8 cellular contexts compared by ENCODE assay signal in the genomic region with DNA sequence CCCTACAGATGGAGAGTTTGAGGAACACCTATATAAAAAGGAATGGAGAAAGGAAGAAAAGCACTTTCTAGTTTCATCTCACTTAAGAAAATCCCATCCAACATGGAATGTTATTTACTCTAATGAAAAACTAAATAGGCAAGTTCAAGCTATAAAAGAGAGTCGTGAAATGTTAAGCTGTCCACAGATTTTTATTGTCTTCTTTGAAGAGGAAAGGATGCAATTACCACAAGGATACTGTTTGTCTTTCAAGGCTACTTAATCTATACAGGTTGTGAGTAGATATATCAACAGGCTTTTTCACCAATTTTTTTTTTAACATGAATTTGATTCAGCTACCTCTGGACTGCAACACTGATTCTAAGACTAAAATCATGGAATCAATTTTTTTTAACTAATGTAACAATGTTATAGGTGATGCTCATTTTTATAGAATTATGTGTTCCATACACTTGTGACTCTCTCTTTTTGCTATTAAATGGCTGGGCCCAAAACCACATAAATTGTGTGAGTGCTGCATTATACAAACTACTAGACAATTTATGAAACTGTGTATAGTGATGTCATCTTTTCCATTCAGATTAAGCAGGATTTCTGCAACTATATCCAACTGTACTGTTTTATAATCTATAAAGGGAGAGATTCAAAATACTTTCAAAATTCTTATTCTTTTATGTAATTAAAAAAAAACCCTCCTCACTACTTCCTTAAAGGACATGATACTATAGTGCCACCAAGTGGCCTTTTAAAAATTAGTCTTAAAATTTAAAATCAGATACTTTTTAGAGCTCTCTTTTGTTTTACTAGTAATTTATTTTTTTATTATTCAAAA. TPM values are rescaled to one million over a fixed set of nuclear protein-coding genes. Genes with fewer than 3 reads are reported as not detected.
DNase-seq lines count a peak whose midpoint lies in the region; ATAC-seq and TF ChIP-seq lines count a peak whose summit lies in the region.

No MANE protein-coding gene starts in this region.

- H3K23ac ChIP-seq in mesenchymal stem cell (ENCODE audit: low read length in 2 of 2), result no peak overlapping the region

- no peak overlapping the region for H4K91ac ChIP-seq in mesenchymal stem cell (ENCODE audit: low read length)

- no peak overlapping the region for H2BK120ac ChIP-seq in mesenchymal stem cell (ENCODE audit: low read depth, low read length)

- H3K4me1 Mint-ChIP-seq in activated naive CD8-positive, alpha-beta T cell (ENCODE audit: low read depth), result peaks cover 3% of the 10 kb centered on the region
- peaks cover 8% of the 10 kb centered on the region for H3K4me1 Mint-ChIP-seq in activated naive CD8-positive, alpha-beta T cell treated with anti-CD3 and anti-CD28 coated beads, Interleukin-2, amount 50 U/mL, for 24 hours

- no peaks in the 10 kb centered on the region for H3K9me3 ChIP-seq in mesenchymal stem cell (ENCODE audit: control insufficient read depth, low read length)

- H3K27me3 Mint-ChIP-seq in activated naive CD8-positive, alpha-beta T cell, result no peaks in the 10 kb centered on the region
- H3K27me3 Mint-ChIP-seq in activated naive CD8-positive, alpha-beta T cell treated with anti-CD3 and anti-CD28 coated beads, Interleukin-2, amount 50 U/mL, for 24 hours, result no peaks in the 10 kb centered on the region

- no peaks in the 10 kb centered on the region for H3K9me3 Mint-ChIP-seq in activated naive CD8-positive, alpha-beta T cell (ENCODE audit: low read depth)
- H3K9me3 Mint-ChIP-seq in activated naive CD8-positive, alpha-beta T cell treated with anti-CD3 and anti-CD28 coated beads, Interleukin-2, amount 50 U/mL, for 24 hours, result no peaks in the 10 kb centered on the region

- TF ChIP-seq CTCF in cardiac fibroblast (IDR thresholded peaks at IDR 0.05; ENCODE audit: low read depth, low read length), result peak; percentile 38

- H3K4me1 ChIP-seq in mesenchymal stem cell (ENCODE audit: control insufficient read depth, insufficient read depth, low read depth, low read length), result peaks cover 3% of the 10 kb centered on the region

- peak overlapping the region; percentile 53 for H3K9ac ChIP-seq in mesenchymal stem cell (ENCODE audit: low read length)

- H2AFZ ChIP-seq in mesenchymal stem cell (ENCODE audit: low read depth, low read length), result no peak overlapping the region

- no peak for DNase-seq in activated naive CD8-positive, alpha-beta T cell treated with anti-CD3 and anti-CD28 coated beads, Interleukin-2, amount 50 U/mL, for 24 hours
- DNase-seq in NCI-H748 treated with DMSO at 0.1 percent for 48 hours (lab: John Stamatoyannopoulos, UW) (peak; percentile 4), cardiac fibroblast (ENCODE audit: low read depth in 2 of 2) (peak; percentile 73 to 78), mesenchymal stem cell (peak; percentile 58)
- no peak for DNase-seq in activated naive CD4-positive, alpha-beta T cell treated with anti-CD3 and anti-CD28 coated beads, Interleukin-2, amount 50 U/mL, for 16 hours
- no peak for DNase-seq in effector CD8-positive, alpha-beta T cell (lab: John Stamatoyannopoulos, UW)

- peaks cover 2% of the 10 kb centered on the region for H3K79me1 ChIP-seq in mesenchymal stem cell (replicated peaks; ENCODE audit: low read length, poor library complexity, severe bottlenecking)

- ATAC-seq in activated naive CD8-positive, alpha-beta T cell treated with anti-CD3 and anti-CD28 coated beads, Interleukin-2, amount 50 U/mL, for 24 hours, result no peak
- ATAC-seq in GM18498 (IDR thresholded peaks at IDR 0.05; ENCODE audit: unreplicated experiment), result no peak

- H3K27me3 ChIP-seq in mesenchymal stem cell (ENCODE audit: control insufficient read depth in 1 of 2, insufficient read depth in 1 of 2, low read length in 2 of 2), result no peaks in the 10 kb centered on the region

- peaks cover 0 to 53% of the 10 kb centered on the region in 2 experiments for H3K36me3 ChIP-seq in mesenchymal stem cell (ENCODE audit: control insufficient read depth in 1 of 2, insufficient read depth in 2 of 2, low read depth in 1 of 2, low read length in 2 of 2)

- H3K4me2 ChIP-seq in mesenchymal stem cell (ENCODE audit: low read length, poor library complexity, severe bottlenecking), result no peak overlapping the region

- H2BK5ac ChIP-seq in mesenchymal stem cell (ENCODE audit: low read depth, low read length, poor library complexity, severe bottlenecking), result no peak overlapping the region

- H3K4ac ChIP-seq in mesenchymal stem cell (ENCODE audit: low read depth in 1 of 2, low read length in 2 of 2), result no peak overlapping the region

- no peak overlapping the region for H3K14ac ChIP-seq in mesenchymal stem cell (ENCODE audit: low read length in 2 of 2)

- H3K36me3 Mint-ChIP-seq in activated naive CD8-positive, alpha-beta T cell, result peaks cover 10% of the 10 kb centered on the region
- peaks cover 12% of the 10 kb centered on the region for H3K36me3 Mint-ChIP-seq in activated naive CD8-positive, alpha-beta T cell treated with anti-CD3 and anti-CD28 coated beads, Interleukin-2, amount 50 U/mL, for 24 hours (ENCODE audit: low read depth)

- H3K4me3 ChIP-seq in cardiac fibroblast (replicated peaks in 1 of 2; ENCODE audit: low read depth in 2 of 2, low read length in 2 of 2) (no peak overlapping the region), mesenchymal stem cell (ENCODE audit: insufficient read depth in 1 of 2, low read depth in 1 of 2, low read length in 2 of 2) (no peak overlapping the region)

- H3K18ac ChIP-seq in mesenchymal stem cell (ENCODE audit: low read depth in 1 of 2, low read length in 2 of 2), result no peak overlapping the region

- no peak overlapping the region for H2AK5ac ChIP-seq in mesenchymal stem cell (ENCODE audit: low read length, severe bottlenecking)

- no peak overlapping the region for H2BK15ac ChIP-seq in mesenchymal stem cell (ENCODE audit: low read depth, poor library complexity, severe bottlenecking)

- H3K27ac ChIP-seq in mesenchymal stem cell (ENCODE audit: low read length, poor library complexity, severe bottlenecking), result no peak overlapping the region

- H4K8ac ChIP-seq in mesenchymal stem cell (ENCODE audit: low read length), result no peak overlapping the region

- H3K4me3 Mint-ChIP-seq in activated naive CD8-positive, alpha-beta T cell, result no peak overlapping the region
- H3K4me3 Mint-ChIP-seq in activated naive CD8-positive, alpha-beta T cell treated with anti-CD3 and anti-CD28 coated beads, Interleukin-2, amount 50 U/mL, for 24 hours, result no peak overlapping the region

- H2BK12ac ChIP-seq in mesenchymal stem cell (ENCODE audit: low read length in 2 of 2), result no peak overlapping the region

- WGBS in mesenchymal stem cell, result no CpG with 5 or more reads among the region's 1 CpG

- peak overlapping the region; percentile 2 for H3K27ac Mint-ChIP-seq in activated naive CD8-positive, alpha-beta T cell
- H3K27ac Mint-ChIP-seq in activated naive CD8-positive, alpha-beta T cell treated with anti-CD3 and anti-CD28 coated beads, Interleukin-2, amount 50 U/mL, for 24 hours, result no peak overlapping the region

RNA-seq across cellular contexts. Expression of a gene that starts 26.7 kb away (rescaled TPM):
- 4.1 TPM for polyA plus RNA-seq in mesenchymal stem cell (2013, experiment 1 of 2)
- polyA plus RNA-seq in mesenchymal stem cell (2013, experiment 2 of 2), result 4.6 TPM

Comparison
In these comparisons a context has a peak if more than half of its experiments do, and no peak if none do; other contexts are left out.
1. DNase-seq: peak in NCI-H748 treated with DMSO at 0.1 percent for 48 hours (single experiment), cardiac fibroblast (2 of 2) and mesenchymal stem cell (single experiment); none in activated naive CD8-positive, alpha-beta T cell treated with anti-CD3 and anti-CD28 coated beads, Interleukin-2, amount 50 U/mL, for 24 hours (single experiment), activated naive CD4-positive, alpha-beta T cell treated with anti-CD3 and anti-CD28 coated beads, Interleukin-2, amount 50 U/mL, for 16 hours (single experiment) and effector CD8-positive, alpha-beta T cell (single experiment).